In genomic region chr12:96719671-96720362, GRCh38 we compare ENCODE assay signal across 9 cellular contexts.
DNase-seq lines count a peak whose midpoint lies in the region; ATAC-seq and TF ChIP-seq lines count a peak whose summit lies in the region.
"Had no signal": no experiment of that assay in that cellular context is flagged by ENCODE, and none has a peak within 500 bp of the region (broad histone marks: within the 10 kb centered on the region; RNA-seq: fewer than 3 reads in every experiment).

No MANE protein-coding gene starts in this region.

- TF ChIP-seq CTCF in vagina (IDR thresholded peaks at IDR 0.05) = no peak

- intact Hi-C loops in vagina (cut with DNase I) = no loop called here

- in situ Hi-C loops in ACHN (cut with HindIII; ENCODE audit: low pct_ligation_motif_present, low pct_unique_long_range_greater_than_20kb, low sequenced_read_pairs) = no loop called here
- in situ Hi-C loops in G401 (cut with HindIII; ENCODE audit: low sequenced_read_pairs) = no loop called here

- peaks cover 6% of the 10 kb centered on the region for H3K4me1 ChIP-seq in vagina

- H3K27me3 ChIP-seq in vagina = no peaks in the 10 kb centered on the region

- H3K9me3 ChIP-seq in vagina = no peaks in the 10 kb centered on the region

- ATAC-seq in GM18498 (IDR thresholded peaks at IDR 0.05; ENCODE audit: unreplicated experiment) (peak; percentile 91), HG02884 (IDR thresholded peaks at IDR 0.05; ENCODE audit: unreplicated experiment) (peak; percentile 93), left lobe of liver (peak; percentile 89)
- ATAC-seq in activated naive CD4-positive, alpha-beta T cell treated with anti-CD3 and anti-CD28 coated beads, Interleukin-2, amount 50 U/mL, for 72 hours = peak; percentile 79 to 83

- no peaks in the 10 kb centered on the region for H3K36me3 ChIP-seq in vagina

- TF ChIP-seq POLR2A in vagina (IDR thresholded peaks at IDR 0.05) = no peak

- no peaks in the 10 kb centered on the region for H3K9me3 Mint-ChIP-seq in activated naive CD4-positive, alpha-beta T cell treated with anti-CD3 and anti-CD28 coated beads, Interleukin-2, amount 50 U/mL, for 72 hours
- H3K9me3 Mint-ChIP-seq: neural crest cell had no signal

- peak overlapping the region; percentile 34 to 36 for H3K4me3 ChIP-seq in vagina

- H3K36me3 Mint-ChIP-seq in activated naive CD4-positive, alpha-beta T cell treated with anti-CD3 and anti-CD28 coated beads, Interleukin-2, amount 50 U/mL, for 72 hours = no peaks in the 10 kb centered on the region

- peak overlapping the region; percentile 93 to 94 for H3K27ac Mint-ChIP-seq in activated naive CD4-positive, alpha-beta T cell treated with anti-CD3 and anti-CD28 coated beads, Interleukin-2, amount 50 U/mL, for 72 hours

- DNase-seq in ACHN (peak; percentile 61), NCI-H146 treated with DMSO at 0.1 percent for 48 hours (lab: John Stamatoyannopoulos, UW; ENCODE audit: unreplicated experiment) (peak; percentile 70), left lobe of liver (ENCODE audit: low spot score) (no peak), vagina (ENCODE audit: extremely low spot score in 2 of 2) (no peak), G401 (ENCODE audit: low spot score) (no peak)
- no peak for DNase-seq in activated naive CD4-positive, alpha-beta T cell treated with anti-CD3 and anti-CD28 coated beads, Interleukin-2, amount 50 U/mL, for 72 hours (ENCODE audit: low spot score in 2 of 2)

- H3K27ac ChIP-seq in vagina = no peak overlapping the region

Comparison
In these comparisons a context has a peak if more than half of its experiments do, and no peak if none do; other contexts are left out.
1. DNase-seq: peak in ACHN (single experiment) and NCI-H146 treated with DMSO at 0.1 percent for 48 hours (single experiment); none in activated naive CD4-positive, alpha-beta T cell treated with anti-CD3 and anti-CD28 coated beads, Interleukin-2, amount 50 U/mL, for 72 hours (0 of 2), left lobe of liver (single experiment), vagina (0 of 2) and G401 (single experiment).
2. Peak in every context shown above with its lines, with median percentiles within 50 percentile points of each other: ATAC-seq.